ENCODE assay signal across 17 cellular contexts in genomic region chr1:151773698-151774097, GRCh38. TPM values are rescaled to one million over a fixed set of nuclear protein-coding genes. Genes with fewer than 3 reads are reported as not detected.
DNase-seq lines count a peak whose midpoint lies in the region; ATAC-seq and TF ChIP-seq lines count a peak whose summit lies in the region.
"Had no signal": no experiment of that assay in that cellular context is flagged by ENCODE, and none has a peak within 500 bp of the region (broad histone marks: within the 10 kb centered on the region; RNA-seq: fewer than 3 reads in every experiment).

No MANE protein-coding gene starts in this region.

- no peaks in the 10 kb centered on the region for H3K36me3 Mint-ChIP-seq in Caco-2 (ENCODE audit: insufficient read depth, unreplicated experiment)
- no peaks in the 10 kb centered on the region for H3K36me3 Mint-ChIP-seq in activated naive CD8-positive, alpha-beta T cell treated with anti-CD3 and anti-CD28 coated beads, Interleukin-2, amount 50 U/mL, for 24 hours (ENCODE audit: low read depth)

- no peaks in the 10 kb centered on the region for H3K9me3 Mint-ChIP-seq in Caco-2 (ENCODE audit: unreplicated experiment)
- H3K9me3 Mint-ChIP-seq in activated naive CD8-positive, alpha-beta T cell treated with anti-CD3 and anti-CD28 coated beads, Interleukin-2, amount 50 U/mL, for 24 hours: no peaks in the 10 kb centered on the region
- H3K9me3 Mint-ChIP-seq: activated T-cell treated with anti-CD3 and anti-CD28 coated beads, Interleukin-2, amount 50 U/mL, for 4 hours; naive B cell; type B pancreatic cell had no signal

- H3K4me1 ChIP-seq in Caco-2: peaks cover under 1% of the 10 kb centered on the region; the same call in 1 of the 2 replicates

- in situ Hi-C loops in brain microvascular endothelial cell (cut with HindIII; ENCODE audit: low pct_ligation_motif_present, low sequenced_read_pairs): no loop called here

- intact Hi-C loops in Caco-2 (cut with micrococcal nuclease; ENCODE audit: unreplicated experiment): no loop called here

- DNase-seq in Caco-2 (no peak), M059J (ENCODE audit: low read depth) (peak; percentile 92), brain microvascular endothelial cell (peak; percentile 9), kidney epithelial cell (ENCODE audit: low read depth) (peak; percentile 75), NCI-H524 treated with DMSO at 0.1 percent for 48 hours (lab: John Stamatoyannopoulos, UW) (no peak)
- DNase-seq in activated naive CD8-positive, alpha-beta T cell treated with anti-CD3 and anti-CD28 coated beads, Interleukin-2, amount 50 U/mL, for 24 hours: no peak
- DNase-seq in central memory CD4-positive, alpha-beta T cell: no peak
- DNase-seq: activated CD4-positive, alpha-beta T cell treated with anti-CD3 and anti-CD28 coated beads for 1 hour; activated T-cell treated with anti-CD3 and anti-CD28 coated beads, Interleukin-2, amount 50 U/mL, for 4 hours; aorta; effector memory CD4-positive, alpha-beta T cell; left colon; naive B cell; NCI-H1092 treated with DMSO at 0.1 percent for 48 hours; stimulated activated CD4-positive, alpha-beta T cell treated with anti-CD3 and anti-CD28 coated beads, Interleukin-2, amount 100 ng/mL, for 24 hours had no signal

- TSS peak; percentile 38 for BruUV-seq in Caco-2 (replicated peaks; lab: Mats Ljungman, UMichigan)

- POLR2A ChIA-PET in Caco-2 (lab: Charles Lee): no interaction called here

- no peak overlapping the region for H3K4me3 Mint-ChIP-seq in Caco-2 (ENCODE audit: unreplicated experiment)
- H3K4me3 Mint-ChIP-seq in activated naive CD8-positive, alpha-beta T cell treated with anti-CD3 and anti-CD28 coated beads, Interleukin-2, amount 50 U/mL, for 24 hours: no peak overlapping the region
- H3K4me3 Mint-ChIP-seq: activated T-cell treated with anti-CD3 and anti-CD28 coated beads, Interleukin-2, amount 50 U/mL, for 4 hours; type B pancreatic cell had no signal

- no peaks in the 10 kb centered on the region for H3K9me3 ChIP-seq in Caco-2

- H3K4me3 ChIP-seq in Caco-2 (ENCODE audit: low read depth, low read length) (no peak overlapping the region), brain microvascular endothelial cell (ENCODE audit: low read depth, low read length) (no peak overlapping the region), kidney epithelial cell (ENCODE audit: low read depth, low read length) (no peak overlapping the region)

- ATAC-seq in activated naive CD8-positive, alpha-beta T cell treated with anti-CD3 and anti-CD28 coated beads, Interleukin-2, amount 50 U/mL, for 24 hours: no peak
- ATAC-seq in GM18505 (IDR thresholded peaks at IDR 0.05; ENCODE audit: unreplicated experiment): no peak
- ATAC-seq: activated T-cell treated with anti-CD3 and anti-CD28 coated beads, Interleukin-2, amount 50 U/mL, for 4 hours; left colon had no signal

- TF ChIP-seq POLR2A in GM18505 (IDR thresholded peaks at IDR 0.05; ENCODE audit: borderline replicate concordance, extremely low read depth, insufficient read depth, insufficient read length): no peak

- H3K27me3 Mint-ChIP-seq in Caco-2 (ENCODE audit: insufficient read depth, unreplicated experiment): no peaks in the 10 kb centered on the region
- H3K27me3 Mint-ChIP-seq in activated naive CD8-positive, alpha-beta T cell treated with anti-CD3 and anti-CD28 coated beads, Interleukin-2, amount 50 U/mL, for 24 hours: no peaks in the 10 kb centered on the region
- H3K27me3 Mint-ChIP-seq: naive B cell, type B pancreatic cell had no signal

- no peak for TF ChIP-seq CTCF in Caco-2 (IDR thresholded peaks at IDR 0.05; ENCODE audit: insufficient read depth in 1 of 2, low read depth in 1 of 2, low read length in 1 of 2, severe bottlenecking in 1 of 2, unreplicated experiment in 1 of 2)
- TF ChIP-seq CTCF in brain microvascular endothelial cell (IDR thresholded peaks at IDR 0.05; ENCODE audit: low read depth, low read length, missing control alignments): no peak
- no peak for TF ChIP-seq CTCF in kidney epithelial cell (IDR thresholded peaks at IDR 0.05; ENCODE audit: insufficient read depth, low read length, poor library complexity, severe bottlenecking)

- H3K36me3 ChIP-seq in Caco-2 (ENCODE audit: control insufficient read depth, insufficient read depth, low read length): no peaks in the 10 kb centered on the region; the same call in 1 of the 2 replicates
- no peaks in the 10 kb centered on the region for H3K36me3 ChIP-seq in brain microvascular endothelial cell (replicated peaks)
- H3K36me3 ChIP-seq in kidney epithelial cell (ENCODE audit: control insufficient read depth, insufficient read depth, low read length): no peaks in the 10 kb centered on the region

- no peaks in the 10 kb centered on the region for H3K27me3 ChIP-seq in Caco-2 (replicated peaks; ENCODE audit: control insufficient read depth, insufficient read depth, low read length)
- no peaks in the 10 kb centered on the region for H3K27me3 ChIP-seq in brain microvascular endothelial cell (replicated peaks)
- H3K27me3 ChIP-seq in kidney epithelial cell (ENCODE audit: control insufficient read depth, insufficient read depth, low read length): no peaks in the 10 kb centered on the region

- no peaks in the 10 kb centered on the region for H3K4me1 Mint-ChIP-seq in Caco-2 (ENCODE audit: low read depth, unreplicated experiment)
- H3K4me1 Mint-ChIP-seq in activated naive CD8-positive, alpha-beta T cell treated with anti-CD3 and anti-CD28 coated beads, Interleukin-2, amount 50 U/mL, for 24 hours: no peaks in the 10 kb centered on the region
- H3K4me1 Mint-ChIP-seq: naive B cell had no signal

- no peak overlapping the region for H3K27ac Mint-ChIP-seq in Caco-2 (ENCODE audit: unreplicated experiment)
- H3K27ac Mint-ChIP-seq in activated naive CD8-positive, alpha-beta T cell treated with anti-CD3 and anti-CD28 coated beads, Interleukin-2, amount 50 U/mL, for 24 hours: no peak overlapping the region
- H3K27ac Mint-ChIP-seq: naive B cell, type B pancreatic cell had no signal

- H3K27ac ChIP-seq in brain microvascular endothelial cell: no peak overlapping the region

- CTCF ChIA-PET in Caco-2 (lab: Charles Lee): no interaction called here

RNA-seq across cellular contexts. Expression of gene MRPL9, which starts 10.4 kb away (rescaled TPM):
- total RNA-seq in Caco-2 (2022) (122 and 131 TPM in 2 replicates), kidney epithelial cell (92.1 and 119 TPM in 2 replicates)
- total RNA-seq in M059J (2014; rRNA removed; shearing (Covaris generic)): 103 and 173 TPM in 2 replicates

RNA-seq across cellular contexts. Expression of gene TDRKH, which starts 16.6 kb away (rescaled TPM):
- 12.6 and 15.0 TPM in 2 replicates for total RNA-seq in Caco-2 (2022)
- total RNA-seq in M059J (2014; rRNA removed; shearing (Covaris generic)): 10.8 and 11.0 TPM in 2 replicates
- 12.0 and 14.7 TPM in 2 replicates for total RNA-seq in kidney epithelial cell

RNA-seq across cellular contexts. Expression of gene LINGO4, which starts 31.5 kb away (rescaled TPM):
- not detected in 2 replicates for total RNA-seq in Caco-2 (2022)
- not detected in 2 replicates for total RNA-seq in M059J (2014; rRNA removed; shearing (Covaris generic))
- not detected in 2 replicates for total RNA-seq in kidney epithelial cell
- total RNA-seq: aorta had no signal

RNA-seq across cellular contexts. Expression of gene RIIAD1, which starts 52.4 kb away (rescaled TPM):
- total RNA-seq in Caco-2 (2022) (0.88 and 1.0 TPM in 2 replicates), kidney epithelial cell (not detected in 2 replicates)
- not detected in 2 replicates for total RNA-seq in M059J (2014; rRNA removed; shearing (Covaris generic))
- total RNA-seq: activated T-cell treated with anti-CD3 and anti-CD28 coated beads, Interleukin-2, amount 50 U/mL, for 4 hours; aorta had no signal

RNA-seq across cellular contexts. Expression of gene CELF3, which starts 57.1 kb away (rescaled TPM):
- total RNA-seq in Caco-2 (2022) (0.27 and 1.1 TPM in 2 replicates), kidney epithelial cell (not detected in 2 replicates)
- not detected in 2 replicates for total RNA-seq in M059J (2014; rRNA removed; shearing (Covaris generic))
- total RNA-seq: activated T-cell treated with anti-CD3 and anti-CD28 coated beads, Interleukin-2, amount 50 U/mL, for 4 hours; aorta had no signal

Comparison
In these comparisons a context has a peak if more than half of its experiments do, and no peak if none do; other contexts are left out.
1. DNase-seq: peak in M059J (single experiment), brain microvascular endothelial cell (single experiment) and kidney epithelial cell (single experiment); none in Caco-2 (0 of 2), activated naive CD8-positive, alpha-beta T cell treated with anti-CD3 and anti-CD28 coated beads, Interleukin-2, amount 50 U/mL, for 24 hours (single experiment), NCI-H524 treated with DMSO at 0.1 percent for 48 hours (single experiment) and central memory CD4-positive, alpha-beta T cell (single experiment).